In genomic region chr19:48608798-48609263, GRCh38 we compare ENCODE assay signal across 8 cellular contexts. TPM values are rescaled to one million over a fixed set of nuclear protein-coding genes. Genes with fewer than 3 reads are reported as not detected.
DNase-seq lines count a peak whose midpoint lies in the region; ATAC-seq, FAIRE-seq and TF ChIP-seq lines count a peak whose summit lies in the region.

No MANE protein-coding gene starts in this region.

- no peak overlapping the region for H3K4me2 ChIP-seq in keratinocyte (ENCODE audit: control insufficient read depth, extremely low read depth, insufficient read depth, low read depth, low read length)

- H3K27ac ChIP-seq in RWPE1 (no peak overlapping the region), keratinocyte (ENCODE audit: control insufficient read depth, insufficient read depth, low read length) (no peak overlapping the region), aorta (ENCODE audit: low read depth in 1 of 2, low read length in 2 of 2) (no peak overlapping the region)

- H3K4me1 ChIP-seq in adipocyte (ENCODE audit: control insufficient read depth, insufficient read depth, low read length), result no peaks in the 10 kb centered on the region
- no peaks in the 10 kb centered on the region for H3K4me1 ChIP-seq in keratinocyte (ENCODE audit: control insufficient read depth, extremely low read depth, insufficient read depth, low read length)
- no peaks in the 10 kb centered on the region for H3K4me1 ChIP-seq in aorta (ENCODE audit: control insufficient read depth in 1 of 2, insufficient read depth in 2 of 2, low read length in 2 of 2)

- no peak overlapping the region for H2AFZ ChIP-seq in keratinocyte (ENCODE audit: control insufficient read depth, low read length)

- H3K4me3 ChIP-seq in adipocyte (ENCODE audit: low read length), result no peak overlapping the region
- no peak overlapping the region for H3K4me3 ChIP-seq in keratinocyte (ENCODE audit: control insufficient read depth in 2 of 3, extremely low read depth in 1 of 3, insufficient read depth in 2 of 3, low read depth in 1 of 3, low read length in 3 of 3)
- H3K4me3 ChIP-seq in aorta (ENCODE audit: low read length in 2 of 2), result no peak overlapping the region

- dilution Hi-C loops in keratinocyte (cut with MboI; ENCODE audit: extremely low pct_ligation_motif_present, low sequenced_read_pairs), result no loop called here

- in situ Hi-C loops in KBM-7 (cut with MboI; ENCODE audit: low pct_unique_long_range_greater_than_20kb, low sequenced_read_pairs), result no loop called here

- 30 to 34% methylated on average over 9 of the region's 9 CpGs for WGBS in aorta, 2 donors

- H3K36me3 ChIP-seq in adipocyte (ENCODE audit: control insufficient read depth, insufficient read depth, low read length, severe bottlenecking) (no peaks in the 10 kb centered on the region), keratinocyte (ENCODE audit: control insufficient read depth in 2 of 2, extremely low read depth in 1 of 2, insufficient read depth in 2 of 2, low read length in 2 of 2) (no peaks in the 10 kb centered on the region), aorta (ENCODE audit: control insufficient read depth in 1 of 2, insufficient read depth in 2 of 2, low read length in 1 of 2) (no peaks in the 10 kb centered on the region)

- H3K79me2 ChIP-seq in keratinocyte (ENCODE audit: control insufficient read depth, insufficient read depth, low read length), result no peaks in the 10 kb centered on the region

- peak; percentile 71 for DNase-seq in activated CD8-positive, alpha-beta memory T cell treated with anti-CD3 and anti-CD28 coated beads for 24 hours
- no peak for DNase-seq in activated CD8-positive, alpha-beta memory T cell treated with anti-CD3 and anti-CD28 coated beads, Interleukin-2, amount 50 U/mL, for 48 hours
- peak; percentile 83 for DNase-seq in KBM-7
- peak; percentile 51 for DNase-seq in RWPE1 (ENCODE audit: low spot score)
- peak; percentile 40 for DNase-seq in adipocyte (ENCODE audit: low read depth)
- no peak for DNase-seq in keratinocyte (ENCODE audit: low read depth, low spot score)
- DNase-seq in urothelium cell line (ENCODE audit: low spot score), result peak; percentile 63
- no peak for DNase-seq in aorta

- no peaks in the 10 kb centered on the region for H4K20me1 ChIP-seq in keratinocyte (ENCODE audit: control insufficient read depth, extremely low read depth, insufficient read depth, low read length)

- no peaks in the 10 kb centered on the region for H3K27me3 ChIP-seq in adipocyte (replicated peaks; ENCODE audit: control insufficient read depth, insufficient read depth, low read length)
- H3K27me3 ChIP-seq in keratinocyte (ENCODE audit: control insufficient read depth, extremely low read depth, insufficient read depth, low read length), result no peaks in the 10 kb centered on the region
- no peaks in the 10 kb centered on the region for H3K27me3 ChIP-seq in aorta (ENCODE audit: control insufficient read depth in 1 of 2, insufficient read depth in 2 of 2, low read length in 1 of 2)

- intact Hi-C loops in aorta (cut with DNase I), result no loop called here

- FAIRE-seq in keratinocyte (lab: Jason Lieb, UNC) (no peak), urothelium cell line (lab: Jason Lieb, UNC) (no peak)

- ATAC-seq in aorta (ENCODE audit: low FRiP score), result no peak

- POLR2A ChIA-PET in RWPE1 (lab: Yijun Ruan, JAX; ENCODE audit: low non-redundant PET), result interaction anchor here (1.2 kb wide), 1 partner anchor 10 kb away, joined by 3 read pairs; the partner anchor contains the start of genes RPL18 and SPHK2

- CTCF ChIA-PET in RWPE1 (lab: Yijun Ruan, JAX), result interaction anchor here (0.6 to 1.8 kb wide), 9 partner anchors 14 to 238 kb away, joined by 3 to 7 read pairs (median 3); no protein-coding TSS in a partner anchor

- TF ChIP-seq CTCF in RWPE1 (conservative IDR thresholded peaks at IDR 0.05; ENCODE audit: low read depth), result peak; percentile 72
- peak; percentile 28 to 64 (median 58) for TF ChIP-seq CTCF in keratinocyte (optimal IDR thresholded peaks at IDR 0.05 in 1 of 3, IDR thresholded peaks at IDR 0.05 in 1 of 3, conservative IDR thresholded peaks at IDR 0.05 in 1 of 3; ENCODE audit: extremely low read depth in 1 of 3, insufficient read depth in 2 of 3, low read length in 3 of 3)

- H3K9ac ChIP-seq in adipocyte (ENCODE audit: low read length), result no peak overlapping the region
- no peak overlapping the region for H3K9ac ChIP-seq in keratinocyte (ENCODE audit: control insufficient read depth, extremely low read depth, insufficient read depth, low read length)

- H3K9me3 ChIP-seq in adipocyte (ENCODE audit: control insufficient read depth, low read length), result no peaks in the 10 kb centered on the region
- no peaks in the 10 kb centered on the region for H3K9me3 ChIP-seq in keratinocyte (ENCODE audit: control insufficient read depth, low read depth, low read length)
- H3K9me3 ChIP-seq in aorta (ENCODE audit: control insufficient read depth, low read length), result no peaks in the 10 kb centered on the region

- H3K9me1 ChIP-seq in keratinocyte (ENCODE audit: control insufficient read depth, extremely low read depth, insufficient read depth, low read length), result no peaks in the 10 kb centered on the region

RNA-seq across cellular contexts. Expression of gene SPACA4, which starts 2.3 kb away (rescaled TPM):
- polyA plus RNA-seq in keratinocyte (0.08 TPM in 1 of 3 replicates, not detected in the others), aorta (under 1 TPM in 1 of 2 donors, not detected in 1; 0.18 TPM)
- polyA plus RNA-seq in keratinocyte (2011; ENCODE audit: low read depth), result 0.65 TPM
- polyA plus RNA-seq in keratinocyte (2011; cell fraction: cytosol; rRNA removed), result not detected in 2 replicates
- not detected in 2 replicates for polyA plus RNA-seq in keratinocyte (2011; cell fraction: nucleus; rRNA removed)
- polyA plus RNA-seq in keratinocyte (2012; ENCODE audit: low replicate concordance), result 2.1 TPM in 1 of 2 replicates, not detected in the other
- not detected in 3 replicates for polyA minus RNA-seq in keratinocyte
- polyA minus RNA-seq in keratinocyte (2011; cell fraction: cytosol; rRNA and poly(A)+ RNA removed), result not detected
- not detected in 2 replicates for polyA minus RNA-seq in keratinocyte (2011; cell fraction: nucleus; rRNA and poly(A)+ RNA removed)
- total RNA-seq in aorta, result not detected

RNA-seq across cellular contexts. Expression of gene FAM83E, which starts 6.0 kb away (rescaled TPM):
- polyA plus RNA-seq in keratinocyte (0.06 to 0.31 TPM (median 0.17 TPM) in 3 replicates), aorta (10 to 100 TPM in 1 of 2 donors, under 1 TPM in 1; 0.74 to 12.3 TPM)
- polyA plus RNA-seq in keratinocyte (2011; ENCODE audit: low read depth), result 0.56 TPM
- 0.10 TPM in 1 of 2 replicates, not detected in the other for polyA plus RNA-seq in keratinocyte (2011; cell fraction: cytosol; rRNA removed)
- polyA plus RNA-seq in keratinocyte (2011; cell fraction: nucleus; rRNA removed), result 0.31 and 0.47 TPM in 2 replicates
- 0.32 and 0.85 TPM in 2 replicates for polyA plus RNA-seq in keratinocyte (2012; ENCODE audit: low replicate concordance)
- polyA minus RNA-seq in keratinocyte, result 2.7 TPM in 1 of 3 replicates, not detected in the others
- not detected for polyA minus RNA-seq in keratinocyte (2011; cell fraction: cytosol; rRNA and poly(A)+ RNA removed)
- 0.84 and 0.93 TPM in 2 replicates for polyA minus RNA-seq in keratinocyte (2011; cell fraction: nucleus; rRNA and poly(A)+ RNA removed)
- under 1 TPM in 1 of 2 donors, not detected in 1; 0.45 TPM for total RNA-seq in aorta

RNA-seq across cellular contexts. Expression of gene RPL18, which starts 10.1 kb away (rescaled TPM):
- polyA plus RNA-seq in keratinocyte (1,010 to 1,534 TPM (median 1,015 TPM) in 3 replicates), aorta (1,000 to 10,000 TPM; 2,172 to 2,376 TPM)
- polyA plus RNA-seq in keratinocyte (2011; ENCODE audit: low read depth), result 166 TPM
- polyA plus RNA-seq in keratinocyte (2011; cell fraction: cytosol; rRNA removed), result 744 and 1,244 TPM in 2 replicates
- 365 and 473 TPM in 2 replicates for polyA plus RNA-seq in keratinocyte (2011; cell fraction: nucleus; rRNA removed)
- 1,466 and 2,372 TPM in 2 replicates for polyA plus RNA-seq in keratinocyte (2012; ENCODE audit: low replicate concordance)
- 491 to 622 TPM (median 599 TPM) in 3 replicates for polyA minus RNA-seq in keratinocyte
- 1,163 TPM for polyA minus RNA-seq in keratinocyte (2011; cell fraction: cytosol; rRNA and poly(A)+ RNA removed)
- 177 and 212 TPM in 2 replicates for polyA minus RNA-seq in keratinocyte (2011; cell fraction: nucleus; rRNA and poly(A)+ RNA removed)
- 100 to 1,000 TPM; 900 to 909 TPM for total RNA-seq in aorta

RNA-seq across cellular contexts. Expression of gene SPHK2, which starts 10.5 kb away (rescaled TPM):
- polyA plus RNA-seq in keratinocyte (2.8 to 3.8 TPM (median 3.4 TPM) in 3 replicates), aorta (10 to 100 TPM; 21.5 to 25.4 TPM)
- polyA plus RNA-seq in keratinocyte (2011; ENCODE audit: low read depth), result 1.1 TPM
- polyA plus RNA-seq in keratinocyte (2011; cell fraction: cytosol; rRNA removed), result 1.6 and 4.5 TPM in 2 replicates
- polyA plus RNA-seq in keratinocyte (2011; cell fraction: nucleus; rRNA removed), result 8.2 and 10.9 TPM in 2 replicates
- polyA plus RNA-seq in keratinocyte (2012; ENCODE audit: low replicate concordance), result 2.2 and 6.7 TPM in 2 replicates
- polyA minus RNA-seq in keratinocyte, result 4.0 to 7.1 TPM (median 4.4 TPM) in 3 replicates
- polyA minus RNA-seq in keratinocyte (2011; cell fraction: cytosol; rRNA and poly(A)+ RNA removed), result 5.8 TPM
- 5.1 and 5.2 TPM in 2 replicates for polyA minus RNA-seq in keratinocyte (2011; cell fraction: nucleus; rRNA and poly(A)+ RNA removed)
- 10 to 100 TPM; 14.6 to 17.9 TPM for total RNA-seq in aorta

RNA-seq across cellular contexts. Expression of gene DBP, which starts 28.3 kb away (rescaled TPM):
- polyA plus RNA-seq in keratinocyte (0.79 to 2.0 TPM (median 1.0 TPM) in 3 replicates), aorta (1 to 10 TPM; 5.3 to 6.8 TPM)
- 19.6 TPM for polyA plus RNA-seq in keratinocyte (2011; ENCODE audit: low read depth)
- polyA plus RNA-seq in keratinocyte (2011; cell fraction: cytosol; rRNA removed), result 0.47 and 1.4 TPM in 2 replicates
- polyA plus RNA-seq in keratinocyte (2011; cell fraction: nucleus; rRNA removed), result 1.0 and 1.6 TPM in 2 replicates
- polyA plus RNA-seq in keratinocyte (2012; ENCODE audit: low replicate concordance), result 1.7 and 10.8 TPM in 2 replicates
- polyA minus RNA-seq in keratinocyte, result 0.53 to 2.1 TPM (median 1.0 TPM) in 3 replicates
- 2.9 TPM for polyA minus RNA-seq in keratinocyte (2011; cell fraction: cytosol; rRNA and poly(A)+ RNA removed)
- 0.42 and 1.3 TPM in 2 replicates for polyA minus RNA-seq in keratinocyte (2011; cell fraction: nucleus; rRNA and poly(A)+ RNA removed)
- total RNA-seq in aorta, result 10 to 100 TPM in 1 of 2 donors, 1 to 10 TPM in 1; 1.5 to 10.7 TPM

Comparison
In these comparisons a context has a peak if more than half of its experiments do, and no peak if none do; other contexts are left out.
1. DNase-seq: peak in activated CD8-positive, alpha-beta memory T cell treated with anti-CD3 and anti-CD28 coated beads for 24 hours (single experiment), KBM-7 (single experiment), RWPE1 (single experiment), adipocyte (single experiment) and urothelium cell line (single experiment); none in activated CD8-positive, alpha-beta memory T cell treated with anti-CD3 and anti-CD28 coated beads, Interleukin-2, amount 50 U/mL, for 48 hours (single experiment), keratinocyte (single experiment) and aorta (0 of 2).